Comparison of ENCODE assay signal across 17 cellular contexts in the genomic region with DNA sequence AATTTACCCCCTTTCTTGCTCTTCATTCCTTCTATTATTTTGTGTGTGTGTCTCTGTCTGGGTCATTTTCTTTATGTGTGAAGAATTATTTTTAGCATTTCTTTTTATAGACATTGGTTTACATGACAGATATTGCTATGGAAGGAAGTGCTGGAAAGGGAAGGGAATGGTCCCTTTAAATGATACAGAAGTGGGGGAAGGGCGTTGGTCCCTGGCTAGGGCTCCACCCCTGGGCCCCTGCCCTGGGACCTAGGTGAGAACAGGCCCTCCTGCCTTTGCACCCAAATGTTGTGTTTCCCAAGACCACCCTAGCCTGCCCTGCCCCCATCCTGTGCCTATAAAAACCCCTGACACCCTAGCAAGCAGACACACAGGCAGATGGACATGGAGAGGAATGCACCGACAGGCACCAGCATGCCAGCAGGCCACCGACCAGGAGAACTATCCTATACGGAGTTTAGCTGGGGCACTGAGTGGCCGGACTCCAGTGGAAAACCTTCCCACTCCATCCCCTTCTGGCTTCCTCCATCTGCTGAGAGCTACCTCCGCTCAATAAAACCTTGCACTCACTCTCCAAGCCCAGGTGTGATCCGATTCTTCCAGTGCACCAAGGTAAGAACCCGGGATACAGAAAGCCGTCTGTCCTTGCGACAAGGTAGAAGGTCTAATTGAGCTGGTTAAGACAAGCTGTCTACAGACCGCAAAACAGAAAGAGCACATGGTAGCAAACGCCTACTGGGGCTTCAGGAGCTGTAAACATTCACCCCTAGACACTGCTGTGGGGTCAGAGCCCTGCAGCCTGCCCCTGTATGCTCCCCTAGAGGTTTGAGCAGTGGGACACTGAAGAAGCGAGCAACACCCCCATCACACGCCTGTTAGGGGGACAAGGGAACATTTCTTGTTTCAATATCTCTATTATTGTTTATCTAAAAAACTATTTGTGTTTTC.
DNase-seq lines count a peak whose midpoint lies in the region; ATAC-seq and TF ChIP-seq lines count a peak whose summit lies in the region.
"Had no signal": no experiment of that assay in that cellular context is flagged by ENCODE, and none has a peak within 500 bp of the region (broad histone marks: within the 10 kb centered on the region; RNA-seq: fewer than 3 reads in every experiment).

No MANE protein-coding gene starts in this region.

- TF ChIP-seq POLR2A in heart left ventricle (IDR thresholded peaks at IDR 0.05), result no peak
- no peak for TF ChIP-seq POLR2A in esophagus muscularis mucosa (IDR thresholded peaks at IDR 0.05; ENCODE audit: low read depth)

- peak in 3 of 4 donors; percentile 41 to 78 (median 49) for ATAC-seq in heart left ventricle
- no peak for ATAC-seq in PC-3
- ATAC-seq in HG02759 (IDR thresholded peaks at IDR 0.05; ENCODE audit: unreplicated experiment), result no peak

- H4K20me1 ChIP-seq in PC-3 (ENCODE audit: low read length), result no peaks in the 10 kb centered on the region

- no peak for TF ChIP-seq EP300 in esophagus muscularis mucosa (IDR thresholded peaks at IDR 0.05)

- H3K9me3 ChIP-seq in heart left ventricle, result no peaks in the 10 kb centered on the region
- no peaks in the 10 kb centered on the region for H3K9me3 ChIP-seq in right atrium auricular region
- H3K9me3 ChIP-seq in PC-3 (ENCODE audit: low read length), result no peaks in the 10 kb centered on the region
- no peaks in the 10 kb centered on the region for H3K9me3 ChIP-seq in esophagus muscularis mucosa

- peak overlapping the region; percentile 28; the same call in 1 of the 2 replicates for H3K4me2 ChIP-seq in PC-3 (ENCODE audit: low read length)

- H3K4me1 ChIP-seq in heart left ventricle, result peaks cover 0 to 3% (median 0%) of the 10 kb centered on the region in 12 donors
- H3K4me1 ChIP-seq in right atrium auricular region, result no peaks in the 10 kb centered on the region
- peaks cover 18% of the 10 kb centered on the region; the same call in 1 of the 2 replicates for H3K4me1 ChIP-seq in PC-3 (ENCODE audit: insufficient read depth, low read length)
- no peaks in the 10 kb centered on the region for H3K4me1 ChIP-seq in esophagus muscularis mucosa

- DNase-seq in heart left ventricle (peak in 1 of 5 donors; percentile 25), right atrium auricular region (ENCODE audit: low spot score) (no peak), PC-3 (no peak), esophagus muscularis mucosa (ENCODE audit: extremely low spot score) (peak; percentile 75), NCI-H774 (lab: John Stamatoyannopoulos, UW) (no peak)
- no peak for DNase-seq in activated CD4-positive, alpha-beta T cell treated with anti-CD3 and anti-CD28 coated beads, Interleukin-2, amount 50 U/mL, for 4 hours
- DNase-seq: 8988T; AML-193; C1 segment of cervical spinal cord; Calu3; CD4-positive, alpha-beta T cell; DMS 273 treated with DMSO at 0.1 percent for 48 hours; DMS79; EL; H7; KG1 had no signal

- H3K27ac ChIP-seq in heart left ventricle (peak overlapping the region in 4 of 12 donors; percentile 14 to 39 (median 31)), right atrium auricular region (no peak overlapping the region), PC-3 (ENCODE audit: low read length) (no peak overlapping the region), esophagus muscularis mucosa (replicated peaks in 1 of 4) (no peak overlapping the region)

- H3K4me3 ChIP-seq in heart left ventricle (peak overlapping the region in 10 of 12 donors; percentile 7 to 41 (median 26)), right atrium auricular region (no peak overlapping the region), PC-3 (ENCODE audit: low read length) (no peak overlapping the region), esophagus muscularis mucosa (no peak overlapping the region)

- H3K79me2 ChIP-seq in PC-3 (ENCODE audit: low read length), result no peaks in the 10 kb centered on the region

- H3K9me2 ChIP-seq in PC-3 (replicated peaks; ENCODE audit: low read length), result no peaks in the 10 kb centered on the region

- no peak overlapping the region for H3K9ac ChIP-seq in PC-3 (ENCODE audit: low read length)

- peak overlapping the region; percentile 61 for H2AFZ ChIP-seq in PC-3 (ENCODE audit: low read length)

- H3F3A ChIP-seq in PC-3 (ENCODE audit: low read length, unreplicated experiment), result no peaks in the 10 kb centered on the region

- 69 to 75% (median 72%) methylated on average over 11 to 14 of the region's 14 CpGs for WGBS in heart left ventricle, 4 donors
- WGBS in esophagus muscularis mucosa, result 83% methylated on average over 13 of the region's 14 CpGs

- no peak for TF ChIP-seq CTCF in heart left ventricle (IDR thresholded peaks at IDR 0.05)
- no peak for TF ChIP-seq CTCF in right atrium auricular region (IDR thresholded peaks at IDR 0.05)
- no peak for TF ChIP-seq CTCF in PC-3 (conservative IDR thresholded peaks at IDR 0.05; ENCODE audit: low read depth, low read length)
- TF ChIP-seq CTCF in esophagus muscularis mucosa (IDR thresholded peaks at IDR 0.05), result no peak

- H3K36me3 ChIP-seq in heart left ventricle (no peaks in the 10 kb centered on the region), right atrium auricular region (no peaks in the 10 kb centered on the region), PC-3 (ENCODE audit: low read depth, low read length) (no peaks in the 10 kb centered on the region), esophagus muscularis mucosa (no peaks in the 10 kb centered on the region)

- intact Hi-C loops in heart left ventricle (cut with DNase I) (no loop called here), PC-3 (cut with micrococcal nuclease) (no loop called here), esophagus muscularis mucosa (cut with DNase I) (no loop called here)

- no peaks in the 10 kb centered on the region for H3K27me3 ChIP-seq in heart left ventricle
- no peaks in the 10 kb centered on the region for H3K27me3 ChIP-seq in right atrium auricular region
- no peaks in the 10 kb centered on the region for H3K27me3 ChIP-seq in PC-3 (ENCODE audit: low read length)
- H3K27me3 ChIP-seq in esophagus muscularis mucosa, result no peaks in the 10 kb centered on the region

- no TSS peak for BruUV-seq in PC-3 (replicated peaks; lab: Mats Ljungman, UMichigan)

- CTCF ChIA-PET in PC-3 (lab: Charles Lee), result interaction anchor here (0.6 kb wide), 1 partner anchor 212 kb away, joined by 3 read pairs; no protein-coding TSS in a partner anchor

- POLR2A ChIA-PET in PC-3 (lab: Charles Lee; ENCODE audit: unreplicated experiment), result no interaction called here

Comparison
In these comparisons a context has a peak if more than half of its experiments do, and no peak if none do; other contexts are left out.
1. H3K4me3 ChIP-seq: peak in heart left ventricle (10 of 12); none in right atrium auricular region (0 of 2), PC-3 (single experiment) and esophagus muscularis mucosa (0 of 4).
2. ATAC-seq: peak in heart left ventricle (3 of 4); none in PC-3 (single experiment) and HG02759 (single experiment).